ENCODE assay signal across 10 cellular contexts in the genomic region with DNA sequence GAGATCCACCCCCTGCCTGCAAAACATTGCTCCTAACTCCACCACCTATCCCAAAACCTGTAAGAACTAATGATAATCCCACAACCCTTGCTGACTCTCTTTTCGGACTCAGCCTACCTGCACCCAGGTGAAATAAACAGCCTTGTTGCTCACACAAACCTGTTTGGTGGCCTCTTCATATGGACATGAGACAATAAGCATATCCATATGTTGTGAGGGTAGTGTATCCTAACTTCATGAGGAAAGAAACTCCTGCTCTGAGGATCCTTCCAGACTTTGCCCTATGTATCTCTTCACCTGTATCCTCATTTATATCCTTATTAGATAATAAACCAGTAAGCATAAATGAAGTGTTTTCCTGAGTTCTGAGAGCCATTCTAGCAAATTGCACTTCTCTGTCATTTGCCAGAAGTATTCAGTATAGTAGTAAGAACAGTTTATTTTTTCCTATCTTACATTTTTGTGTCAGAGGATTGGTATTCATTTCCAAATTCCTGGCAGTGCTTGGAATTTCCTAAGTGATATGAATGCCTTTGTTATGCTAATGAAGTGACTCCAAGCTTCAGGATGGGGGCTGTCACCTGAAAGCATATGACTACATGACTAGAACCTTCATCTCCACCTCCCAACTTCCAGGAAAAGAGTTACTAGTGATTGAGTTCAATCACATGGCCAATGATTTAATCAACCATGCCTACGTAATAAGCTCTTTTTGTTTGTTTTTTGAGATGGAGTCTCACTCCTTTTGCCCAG. TPM values are rescaled to one million over a fixed set of nuclear protein-coding genes. Genes with fewer than 3 reads are reported as not detected.
DNase-seq lines count a peak whose midpoint lies in the region; ATAC-seq, FAIRE-seq and TF ChIP-seq lines count a peak whose summit lies in the region.
"Had no signal": no experiment of that assay in that cellular context is flagged by ENCODE, and none has a peak within 500 bp of the region (broad histone marks: within the 10 kb centered on the region; RNA-seq: fewer than 3 reads in every experiment).

No MANE protein-coding gene starts in this region.

- no peak overlapping the region for H3K9ac ChIP-seq in SK-N-MC (ENCODE audit: insufficient read length)

- H3K36me3 ChIP-seq in SK-N-MC (ENCODE audit: insufficient read depth, low read length) = no peaks in the 10 kb centered on the region

- ATAC-seq in GM21381 (IDR thresholded peaks at IDR 0.05; ENCODE audit: unreplicated experiment) (no peak), GM21528 (IDR thresholded peaks at IDR 0.05; ENCODE audit: low FRiP score, unreplicated experiment) (no peak), GM21360 (IDR thresholded peaks at IDR 0.05; ENCODE audit: unreplicated experiment) (no peak), HG03565 (IDR thresholded peaks at IDR 0.05; ENCODE audit: unreplicated experiment) (no peak)

- no peak for TF ChIP-seq CTCF in fibroblast of the aortic adventitia (IDR thresholded peaks at IDR 0.05; ENCODE audit: insufficient read depth, low read length)

- DNase-seq in H54 (ENCODE audit: insufficient read length, low spot score) (peak; percentile 42), SK-N-MC (ENCODE audit: low read depth, low spot score) (peak; percentile 58), fibroblast of the aortic adventitia (ENCODE audit: low read depth) (peak; percentile 94), putamen (ENCODE audit: low spot score) (peak; percentile 22)
- DNase-seq: NCI-H1417 had no signal

- peak overlapping the region; percentile 78; the same call in 1 of the 2 replicates for H3K27ac ChIP-seq in SK-N-MC

- H3K4me3 ChIP-seq in SK-N-MC = peak overlapping the region; percentile 13; the same call in 1 of the 2 replicates
- H3K4me3 ChIP-seq in fibroblast of the aortic adventitia (ENCODE audit: low read depth, low read length) = no peak overlapping the region

- H3K9me3 ChIP-seq in SK-N-MC (ENCODE audit: low read depth, low read length) = no peaks in the 10 kb centered on the region

- no peak for TF ChIP-seq POLR2A in H54 (IDR thresholded peaks at IDR 0.05; ENCODE audit: low read depth, low read length)

- FAIRE-seq in H54 (lab: Jason Lieb, UNC) = peak; percentile 81
- FAIRE-seq: G401.6 had no signal

RNA-seq across cellular contexts. Expression of a gene that starts 30.2 kb away (rescaled TPM):
- total RNA-seq in fibroblast of the aortic adventitia (ENCODE audit: low replicate concordance) = 14.3 and 18.5 TPM in 2 replicates

Comparison
In these comparisons a context has a peak if more than half of its experiments do, and no peak if none do; other contexts are left out.
1. DNase-seq: peak in every context shown above with its lines; median percentile 94 in fibroblast of the aortic adventitia; 58 in SK-N-MC; 42 in H54; 22 in putamen.